Comparison of ENCODE assay signal across 28 cellular contexts in genomic region chr17:3973498-3974137, GRCh38. TPM values are rescaled to one million over a fixed set of nuclear protein-coding genes. Genes with fewer than 3 reads are reported as not detected.
DNase-seq lines count a peak whose midpoint lies in the region; ATAC-seq, FAIRE-seq and TF ChIP-seq lines count a peak whose summit lies in the region.
"Had no signal": no experiment of that assay in that cellular context is flagged by ENCODE, and none has a peak within 500 bp of the region (broad histone marks: within the 10 kb centered on the region; RNA-seq: fewer than 3 reads in every experiment).

No MANE protein-coding gene starts in this region.

- H3K4me3 ChIP-seq in A549 (no peak overlapping the region), HCT116 (replicated peaks in 1 of 2; ENCODE audit: low read depth in 1 of 2, low read length in 2 of 2) (no peak overlapping the region), mucosa of descending colon (no peak overlapping the region)
- H3K4me3 ChIP-seq: BLaER1, gastroesophageal sphincter, GM23248, MG63, neural progenitor cell, thoracic aorta, uterus had no signal

- intact Hi-C loops in HCT116 (cut with micrococcal nuclease) (no loop called here), mucosa of descending colon (cut with DNase I, micrococcal nuclease) (no loop called here), posterior vena cava (cut with DNase I) (no loop called here)

- H3K9me2 ChIP-seq in HCT116 (ENCODE audit: insufficient read depth): no peaks in the 10 kb centered on the region

- H3K27me3 ChIP-seq in HCT116 (ENCODE audit: insufficient read depth, low read length): no peaks in the 10 kb centered on the region
- H3K27me3 ChIP-seq: BLaER1, MG63, neural progenitor cell, uterus had no signal

- POLR2A ChIA-PET in A549 (lab: Yijun Ruan, JAX) (no interaction called here), HCT116 (lab: Charles Lee) (no interaction called here)

- peak overlapping the region; percentile 7 to 81 for H3K4me3 Mint-ChIP-seq in effector memory CD8-positive, alpha-beta T cell
- H3K4me3 Mint-ChIP-seq: activated CD8-positive, alpha-beta T cell treated with anti-CD3 and anti-CD28 coated beads, Interleukin-2, amount 10 ng/mL, durations not matched to agents 7 days and 5 days had no signal

- RAD21 ChIA-PET in HCT116 (lab: Charles Lee; ENCODE audit: low non-redundant PET in 1 of 2, low total read pairs in 2 of 2, uncharacterized antibody in 2 of 2, unreplicated experiment in 2 of 2): no interaction called here

- 55% methylated on average over 10 of the region's 10 CpGs for WGBS in A549 (ENCODE audit: missing lambda C conversion rate)

- H3K9ac ChIP-seq in HCT116 (ENCODE audit: low read length): no peak overlapping the region
- H3K9ac ChIP-seq: BLaER1, GM23248, neural progenitor cell had no signal

- H2AFZ ChIP-seq in HCT116 (ENCODE audit: low read depth, low read length, poor library complexity, severe bottlenecking): no peak overlapping the region
- H2AFZ ChIP-seq: GM23248, neural progenitor cell had no signal

- no peak for TF ChIP-seq EP300 in A549 (IDR thresholded peaks at IDR 0.05)

- BruUV-seq in HCT116 (replicated peaks; lab: Mats Ljungman, UMichigan): no TSS peak

- no peaks in the 10 kb centered on the region for H3K27me3 Mint-ChIP-seq in effector memory CD8-positive, alpha-beta T cell
- H3K27me3 Mint-ChIP-seq: activated naive CD8-positive, alpha-beta T cell; stimulated activated naive CD8-positive, alpha-beta T cell treated with anti-CD3 and anti-CD28 coated beads, Interleukin-15, Interleukin-2, amounts not matched to agents 100 ng/mL and 50 ng/mL, for 24 hours had no signal

- FAIRE-seq in A549 (lab: Jason Lieb, UNC): no peak

- H3K27ac Mint-ChIP-seq in effector memory CD8-positive, alpha-beta T cell: peak overlapping the region; percentile 69 to 91
- H3K27ac Mint-ChIP-seq: activated naive CD8-positive, alpha-beta T cell; activated T-helper 2 cell treated with anti-CD3 and anti-CD28 coated beads, Interferon-gamma antibody, Interleukin-2, Interleukin-4, amounts not matched to agents 10 μg/mL and 5 μg/mL and 100 μg/mL, durations not matched to agents 14 hours and 24 hours and 36 hours; neural progenitor cell; stimulated activated naive CD8-positive, alpha-beta T cell treated with anti-CD3 and anti-CD28 coated beads, Interleukin-15, Interleukin-2, amounts not matched to agents 100 ng/mL and 50 ng/mL, for 24 hours had no signal

- H3K36me3 Mint-ChIP-seq in effector memory CD8-positive, alpha-beta T cell (ENCODE audit: insufficient read depth): no peaks in the 10 kb centered on the region
- H3K36me3 Mint-ChIP-seq: activated naive CD8-positive, alpha-beta T cell; neural progenitor cell had no signal

- DNase-seq in A549 (ENCODE audit: low read depth in 1 of 2, low spot score in 1 of 2) (no peak), HCT116 (ENCODE audit: low read depth, low spot score) (no peak), mucosa of descending colon (peak in 2 of 3 donors; percentile 15 to 40), DMS153 treated with DMSO at 0.1 percent for 48 hours (lab: John Stamatoyannopoulos, UW; ENCODE audit: unreplicated experiment) (no peak), posterior vena cava (ENCODE audit: low spot score) (no peak)
- no peak for DNase-seq in effector memory CD8-positive, alpha-beta T cell
- DNase-seq: activated CD4-positive, CD25-positive, alpha-beta regulatory T cell treated with anti-CD3 and anti-CD28 coated beads, Interleukin-2, amount 50 U/mL, for 72 hours; activated CD8-positive, alpha-beta T cell treated with anti-CD3 and anti-CD28 coated beads, Interleukin-2, amount 10 ng/mL, durations not matched to agents 7 days and 5 days; activated T-cell treated with anti-CD3 and anti-CD28 coated beads for 4 hours; Caco-2; GM23248; hippocampal formation; MG63; NCI-H1105 treated with DMSO at 0.1 percent for 48 hours; NCI-H187 treated with DMSO at 0.1 percent for 48 hours; NCI-H2171; RPMI8226; stimulated activated CD4-positive, alpha-beta T cell treated with anti-CD3 and anti-CD28 coated beads, Interleukin-1b, Interleukin-23, amount 100 ng/mL, for 48 hours; uterus had no signal

- H3K4me2 ChIP-seq in A549: no peak overlapping the region
- no peak overlapping the region for H3K4me2 ChIP-seq in HCT116 (ENCODE audit: low read length)
- H3K4me2 ChIP-seq: neural progenitor cell had no signal

- no peaks in the 10 kb centered on the region for H4K20me1 ChIP-seq in HCT116 (ENCODE audit: insufficient read depth)
- H4K20me1 ChIP-seq: BLaER1 had no signal

- no peaks in the 10 kb centered on the region for H3K79me2 ChIP-seq in HCT116 (ENCODE audit: insufficient read depth, low read length)

- no peak overlapping the region for H3K27ac ChIP-seq in A549
- no peak overlapping the region for H3K27ac ChIP-seq in HCT116 (ENCODE audit: low read depth, low read length)
- H3K27ac ChIP-seq: BLaER1, gastroesophageal sphincter, GM23248, neural progenitor cell, thoracic aorta, uterus had no signal

- H3K9me3 ChIP-seq in A549 (peaks cover 8% of the 10 kb centered on the region), HCT116 (ENCODE audit: control insufficient read depth in 1 of 2, insufficient read depth in 1 of 2, low read depth in 1 of 2, low read length in 2 of 2) (0 out of 4 replicates have a peak, but pooled peaks cover 0 to 3% of the 10 kb centered on the region in 2 experiments), mucosa of descending colon (peaks cover 6% of the 10 kb centered on the region)
- H3K9me3 ChIP-seq: Caco-2, MG63, uterus had no signal

- H3K36me3 ChIP-seq in HCT116 (ENCODE audit: control insufficient read depth in 1 of 2, insufficient read depth in 2 of 2, low read length in 2 of 2) (no peaks in the 10 kb centered on the region), mucosa of descending colon (ENCODE audit: low read depth) (no peaks in the 10 kb centered on the region)
- H3K36me3 ChIP-seq: BLaER1, gastroesophageal sphincter, MG63, neural progenitor cell, thoracic aorta, uterus had no signal

- H3K9me3 Mint-ChIP-seq in effector memory CD8-positive, alpha-beta T cell: no peaks in the 10 kb centered on the region
- H3K9me3 Mint-ChIP-seq: stimulated activated naive CD8-positive, alpha-beta T cell treated with anti-CD3 and anti-CD28 coated beads, Interleukin-15, Interleukin-2, amounts not matched to agents 100 ng/mL and 50 ng/mL, for 24 hours had no signal

- CTCF ChIA-PET in A549 (lab: Yijun Ruan, JAX): interaction anchor here (1.3 to 1.7 kb wide), 2 partner anchors 13 to 39 kb away, joined by 3 read pairs; no protein-coding TSS in a partner anchor
- CTCF ChIA-PET in HCT116 (lab: Charles Lee): no interaction called here

- H3K4me1 Mint-ChIP-seq in effector memory CD8-positive, alpha-beta T cell (ENCODE audit: low read depth in 2 of 2): peaks cover 15 to 20% of the 10 kb centered on the region in 2 donors

- no peak for TF ChIP-seq CTCF in A549 (IDR thresholded peaks at IDR 0.05)
- no peak for TF ChIP-seq CTCF in HCT116 (IDR thresholded peaks at IDR 0.05 in 2 of 3, conservative IDR thresholded peaks at IDR 0.05 in 1 of 3; ENCODE audit: borderline replicate concordance in 1 of 3, insufficient read depth in 1 of 3, low read depth in 2 of 3, low read length in 2 of 3)
- TF ChIP-seq CTCF in mucosa of descending colon (IDR thresholded peaks at IDR 0.05): no peak

- H3K4me1 ChIP-seq in A549: no peaks in the 10 kb centered on the region
- no peaks in the 10 kb centered on the region for H3K4me1 ChIP-seq in HCT116 (ENCODE audit: control insufficient read depth in 1 of 2, insufficient read depth in 2 of 2, low read length in 2 of 2)
- H3K4me1 ChIP-seq in mucosa of descending colon (ENCODE audit: low read depth): peaks cover 15% of the 10 kb centered on the region
- H3K4me1 ChIP-seq: Caco-2, neural progenitor cell, uterus had no signal

- ATAC-seq in A549 (peak; percentile 20 to 24; a peak in 3 of 6 replicates), HCT116 (peak; percentile 26; the same call in 1 of the 2 replicates), mucosa of descending colon (no peak), HG03045 (IDR thresholded peaks at IDR 0.05; ENCODE audit: unreplicated experiment) (no peak)
- ATAC-seq in effector memory CD8-positive, alpha-beta T cell (replicated peaks): no peak
- ATAC-seq: activated CD8-positive, alpha-beta T cell treated with anti-CD3 and anti-CD28 coated beads, Interleukin-2, amount 10 ng/mL, durations not matched to agents 7 days and 5 days; gastroesophageal sphincter had no signal

- no peak for TF ChIP-seq POLR2A in A549 (IDR thresholded peaks at IDR 0.05; ENCODE audit: low read length)
- no peak for TF ChIP-seq POLR2A in HCT116 (IDR thresholded peaks at IDR 0.05; ENCODE audit: borderline replicate concordance, extremely low read depth, insufficient read depth, insufficient read length)

- TF ChIP-seq RAD21 in A549 (conservative IDR thresholded peaks at IDR 0.05 in 1 of 2, IDR thresholded peaks at IDR 0.05 in 1 of 2) (no peak), HCT116 (IDR thresholded peaks at IDR 0.05; ENCODE audit: low read depth) (no peak)

TF ChIP-seq in A549, 52 proteins besides CTCF, POLR2A, EP300 and RAD21 (continues in another document):
- TF ChIP-seq MAX (IDR thresholded peaks at IDR 0.05): no peak

TF ChIP-seq in HCT116, 20 proteins besides CTCF, POLR2A, EP300 and RAD21 (continues in another document):
- no peak for TF ChIP-seq ELF1 (IDR thresholded peaks at IDR 0.05; ENCODE audit: borderline replicate concordance, low read depth)
- no peak for TF ChIP-seq CBX3 (IDR thresholded peaks at IDR 0.05; ENCODE audit: low read depth)
- no peak for TF ChIP-seq FOSL1 (IDR thresholded peaks at IDR 0.05; ENCODE audit: low read depth)
- TF ChIP-seq ZFX (IDR thresholded peaks at IDR 0.05): no peak

RNA-seq across cellular contexts. Expression of gene ATP2A3, which starts 9.4 kb away (rescaled TPM):
- polyA plus RNA-seq in A549 (2011; rRNA removed): 5.5 and 6.3 TPM in 2 replicates
- 4.0 and 5.4 TPM in 2 replicates for polyA plus RNA-seq in A549 (2012; cell fraction: cytosol; rRNA removed)
- polyA plus RNA-seq in A549 (2012; cell fraction: nucleus; rRNA removed): 14.8 and 16.2 TPM in 2 replicates
- 2.5 to 4.1 TPM (median 3.1 TPM) in 3 replicates for polyA plus RNA-seq in A549 (2017; fragmentation: RNase III; extraction: RNeasy Plus Mini Kit Qiagen cat#74134 plus additional on column Dnase treatment)
- polyA minus RNA-seq in A549 (2011; rRNA and poly(A)+ RNA removed): 5.7 and 7.4 TPM in 2 replicates
- 23.1 TPM for total RNA-seq in HCT116 (2021; ENCODE audit: unreplicated experiment)
- polyA plus RNA-seq in HCT116 (2012): 18.9 and 23.7 TPM in 2 replicates
- total RNA-seq in mucosa of descending colon: 100 to 1,000 TPM in 2 of 3 donors, 10 to 100 TPM in 1; 72.8 to 253 (median 247) TPM
- 10 to 100 TPM; 27.5 to 27.7 TPM for total RNA-seq in posterior vena cava

RNA-seq across cellular contexts. Expression of gene P2RX1, which starts 57.4 kb away (rescaled TPM):
- 0.03 and 0.05 TPM in 2 replicates for polyA plus RNA-seq in A549 (2011; rRNA removed)
- polyA plus RNA-seq in A549 (2012; cell fraction: cytosol; rRNA removed): 0.03 and 0.04 TPM in 2 replicates
- 0.17 and 0.37 TPM in 2 replicates for polyA plus RNA-seq in A549 (2012; cell fraction: nucleus; rRNA removed)
- polyA plus RNA-seq in A549 (2017; fragmentation: RNase III; extraction: RNeasy Plus Mini Kit Qiagen cat#74134 plus additional on column Dnase treatment): 0.09 to 0.13 TPM in 2 of 3 replicates, not detected in the other
- 0.10 and 0.21 TPM in 2 replicates for polyA minus RNA-seq in A549 (2011; rRNA and poly(A)+ RNA removed)
- total RNA-seq in HCT116 (2021; ENCODE audit: unreplicated experiment): not detected
- not detected in 2 replicates for polyA plus RNA-seq in HCT116 (2012)
- total RNA-seq in mucosa of descending colon: 1 to 10 TPM; 2.5 to 4.9 (median 3.5) TPM
- 100 to 1,000 TPM in 1 of 2 donors, 10 to 100 TPM in 1; 71.0 to 115 TPM for total RNA-seq in posterior vena cava
- total RNA-seq: GM23248, NCI-H460 had no signal
- polyA plus RNA-seq: GM23248 had no signal

Comparison
In these comparisons a context has a peak if more than half of its experiments do, and no peak if none do; other contexts are left out.
1. ATAC-seq: peak in A549 (2 of 2) and HCT116 (single experiment); none in effector memory CD8-positive, alpha-beta T cell (single experiment), mucosa of descending colon (single experiment) and HG03045 (single experiment).
2. DNase-seq: peak in mucosa of descending colon (2 of 3); none in A549 (0 of 2), HCT116 (single experiment), effector memory CD8-positive, alpha-beta T cell (0 of 3), DMS153 treated with DMSO at 0.1 percent for 48 hours (single experiment) and posterior vena cava (single experiment).
3. RNA of gene P2RX1, which starts 57.4 kb away (total RNA-seq): 71.0 to 115 TPM in posterior vena cava; 2.5 to 4.9 TPM in mucosa of descending colon and not detected in HCT116 (single experiment); every median in the first group is over 10 times any median in the second.